In genomic region chr17:48127371-48128051, GRCh38 we compare ENCODE assay signal across 12 cellular contexts. TPM values are rescaled to one million over a fixed set of nuclear protein-coding genes. Genes with fewer than 3 reads are reported as not detected.
A peak's percentile ranks its signal among the peaks of the same experiment; 100 is the strongest.
DNase-seq lines count a peak whose midpoint lies in the region; ATAC-seq lines count a peak whose summit lies in the region.
"Had no signal": no experiment of that assay in that cellular context is flagged by ENCODE, and none has a peak within 500 bp of the region (broad histone marks: within the 10 kb centered on the region; RNA-seq: fewer than 3 reads in every experiment).

No MANE protein-coding gene starts in this region.

- H3K27ac Mint-ChIP-seq in activated T-helper 17 cell treated with anti-CD3 and anti-CD28 coated beads, Interleukin-2, amount 50 U/mL, for 72 hours, result peak overlapping the region; percentile 35
- H3K27ac Mint-ChIP-seq: WTC11 had no signal

- H3K4me3 ChIP-seq in BLaER1 treated with 17β-estradiol and CSF1 and Interleukin-3, amounts not matched to agents 10 nM and 100 nM, result no peak overlapping the region
- H3K4me3 ChIP-seq: uterus had no signal

- 0 out of 22 replicates have a peak, but pooled peaks cover 0 to 4% (median 0%) of the 10 kb centered on the region in 11 experiments for H3K27me3 ChIP-seq in BLaER1 treated with 17β-estradiol and CSF1 and Interleukin-3, amounts not matched to agents 10 nM and 100 nM
- H3K27me3 ChIP-seq: uterus had no signal

- H3K4me3 Mint-ChIP-seq in activated T-helper 17 cell treated with anti-CD3 and anti-CD28 coated beads, Interleukin-2, amount 50 U/mL, for 72 hours, result no peak overlapping the region
- H3K4me3 Mint-ChIP-seq: WTC11 had no signal

- DNase-seq in HPDE6-E6E7 (ENCODE audit: extremely low spot score), result peak; percentile 89
- peak; percentile 92 for DNase-seq in kidney tubule cell (ENCODE audit: low spot score)
- DNase-seq in AML-193 (lab: John Stamatoyannopoulos, UW), result no peak
- DNase-seq in activated CD4-positive, alpha-beta T cell treated with anti-CD3 and anti-CD28 coated beads for 1 hour, result no peak
- DNase-seq: activated gamma-delta T cell treated with Interleukin-2 at 50 U/mL for 16 hours, DND-41, uterus had no signal

- H3K9me3 Mint-ChIP-seq in activated T-helper 17 cell treated with anti-CD3 and anti-CD28 coated beads, Interleukin-2, amount 50 U/mL, for 72 hours, result no peaks in the 10 kb centered on the region
- H3K9me3 Mint-ChIP-seq: WTC11 had no signal

- H3K36me3 ChIP-seq in BLaER1 treated with 17β-estradiol and CSF1 and Interleukin-3, amounts not matched to agents 10 nM and 100 nM, result peaks cover 17 to 54% (median 43%) of the 10 kb centered on the region in 11 experiments
- H3K36me3 ChIP-seq: uterus had no signal

- H3K27me3 Mint-ChIP-seq in activated T-helper 17 cell treated with anti-CD3 and anti-CD28 coated beads, Interleukin-2, amount 50 U/mL, for 72 hours, result no peaks in the 10 kb centered on the region

- H3K36me3 Mint-ChIP-seq in activated T-helper 17 cell treated with anti-CD3 and anti-CD28 coated beads, Interleukin-2, amount 50 U/mL, for 72 hours (ENCODE audit: low read depth), result peaks cover 49% of the 10 kb centered on the region

- H4K20me1 ChIP-seq in BLaER1 treated with 17β-estradiol and CSF1 and Interleukin-3, amounts not matched to agents 10 nM and 100 nM, result peaks cover 0 to 53% (median 10%) of the 10 kb centered on the region in 11 experiments; a peak in 12 of 22 replicates

- no peaks in the 10 kb centered on the region for H3K9me3 ChIP-seq in BLaER1 treated with 17β-estradiol and CSF1 and Interleukin-3, amounts not matched to agents 10 nM and 100 nM (replicated peaks in 1 of 11)
- H3K9me3 ChIP-seq: uterus had no signal

- H3K4me1 ChIP-seq in BLaER1 treated with 17β-estradiol and CSF1 and Interleukin-3, amounts not matched to agents 10 nM and 100 nM, result peaks cover 21 to 46% (median 26%) of the 10 kb centered on the region in 10 experiments
- H3K4me1 ChIP-seq: uterus had no signal

- peaks cover 5% of the 10 kb centered on the region for H3K4me1 Mint-ChIP-seq in activated T-helper 17 cell treated with anti-CD3 and anti-CD28 coated beads, Interleukin-2, amount 50 U/mL, for 72 hours

- peak overlapping the region; percentile 4 to 57 (median 45); a peak in 21 of 22 replicates for H3K4me2 ChIP-seq in BLaER1 treated with 17β-estradiol and CSF1 and Interleukin-3, amounts not matched to agents 10 nM and 100 nM

- peak overlapping the region in 1 of 11 experiments; percentile 16; a peak in 1 of 22 replicates for H3K9ac ChIP-seq in BLaER1 treated with 17β-estradiol and CSF1 and Interleukin-3, amounts not matched to agents 10 nM and 100 nM

- ATAC-seq in activated T-helper 17 cell treated with anti-CD3 and anti-CD28 coated beads, Interleukin-2, amount 50 U/mL, for 72 hours (replicated peaks), result no peak
- ATAC-seq in HG03159 (IDR thresholded peaks at IDR 0.05; ENCODE audit: unreplicated experiment) (no peak), GM18502 (IDR thresholded peaks at IDR 0.05; ENCODE audit: poor library complexity, unreplicated experiment) (no peak)
- ATAC-seq: WTC11 had no signal

- no peak overlapping the region for H3K27ac ChIP-seq in BLaER1 treated with 17β-estradiol and CSF1 and Interleukin-3, amounts not matched to agents 10 nM and 100 nM
- H3K27ac ChIP-seq: uterus had no signal

RNA-seq across cellular contexts. Expression of gene SNX11, which starts 19.9 kb away (rescaled TPM):
- 10 to 100 TPM; 22.8 to 24.7 TPM for total RNA-seq in activated T-helper 17 cell treated with anti-CD3 and anti-CD28 coated beads, Interleukin-2, amount 50 U/mL, for 72 hours

RNA-seq across cellular contexts. Expression of gene CBX1, which starts 26.2 kb away (rescaled TPM):
- total RNA-seq in activated T-helper 17 cell treated with anti-CD3 and anti-CD28 coated beads, Interleukin-2, amount 50 U/mL, for 72 hours, result 10 to 100 TPM; 30.0 to 48.4 TPM

Comparison
In these comparisons a context has a peak if more than half of its experiments do, and no peak if none do; other contexts are left out.
1. DNase-seq: peak in HPDE6-E6E7 (single experiment) and kidney tubule cell (single experiment); none in AML-193 (0 of 2) and activated CD4-positive, alpha-beta T cell treated with anti-CD3 and anti-CD28 coated beads for 1 hour (single experiment).